In genomic region chr1:160030657-160031367, GRCh38 we compare ENCODE assay signal across 8 cellular contexts. TPM values are rescaled to one million over a fixed set of nuclear protein-coding genes. Genes with fewer than 3 reads are reported as not detected.
DNase-seq lines count a peak whose midpoint lies in the region; ATAC-seq and TF ChIP-seq lines count a peak whose summit lies in the region.

No MANE protein-coding gene starts in this region.

- no peaks in the 10 kb centered on the region for H3K27me3 Mint-ChIP-seq in T-helper 17 cell

- TF ChIP-seq POLR2A in ovary (IDR thresholded peaks at IDR 0.05), result no peak

- H3K27me3 ChIP-seq in ovary, result no peaks in the 10 kb centered on the region

- H3K4me3 ChIP-seq in fibroblast of the aortic adventitia (ENCODE audit: low read depth, low read length), result peak overlapping the region; percentile 78
- H3K4me3 ChIP-seq in ovary, result peak overlapping the region; percentile 90

- intact Hi-C loops in ovary (cut with DNase I), result no loop called here

- H3K36me3 Mint-ChIP-seq in T-helper 17 cell (ENCODE audit: low read depth), result peaks cover 7% of the 10 kb centered on the region

- no peak for TF ChIP-seq CTCF in fibroblast of the aortic adventitia (IDR thresholded peaks at IDR 0.05; ENCODE audit: insufficient read depth, low read length)
- no peak for TF ChIP-seq CTCF in ovary (IDR thresholded peaks at IDR 0.05)
- no peak for TF ChIP-seq CTCF in GM10266 (IDR thresholded peaks at IDR 0.05; ENCODE audit: control insufficient read depth, insufficient read depth, low read depth, missing control alignments)

- no peak for TF ChIP-seq EP300 in ovary (IDR thresholded peaks at IDR 0.05)

- peak overlapping the region in 1 of 2 donors; percentile 26 for H3K27ac ChIP-seq in ovary

- peaks cover 6% of the 10 kb centered on the region for H3K4me1 ChIP-seq in ovary (ENCODE audit: insufficient read depth)

- 9 to 10% (median 10%) methylated on average over 23 of the region's 23 CpGs for WGBS in ovary, 3 donors

- H3K4me1 Mint-ChIP-seq in T-helper 17 cell, result peaks cover 34% of the 10 kb centered on the region

- H3K27ac Mint-ChIP-seq in T-helper 17 cell, result peak overlapping the region; percentile 95

- DNase-seq in NCI-H748 (lab: John Stamatoyannopoulos, UW; ENCODE audit: unreplicated experiment) (peak; percentile 63), NCI-H748 treated with DMSO at 0.1 percent for 48 hours (lab: John Stamatoyannopoulos, UW) (no peak), T-helper 17 cell (no peak), fibroblast of the aortic adventitia (ENCODE audit: low read depth) (peak; percentile 12), ovary (no peak), GM10266 (ENCODE audit: extremely low spot score) (no peak)
- no peak for DNase-seq in NK-92 treated with Interleukin-12 subunit alpha and Interleukin-12 subunit beta, amount 100 ng/mL, for 24 hours (lab: John Stamatoyannopoulos, UW)

- no peaks in the 10 kb centered on the region for H3K36me3 ChIP-seq in ovary

- ATAC-seq in HG02870 (IDR thresholded peaks at IDR 0.05; ENCODE audit: unreplicated experiment) (peak; percentile 19), T-helper 17 cell (peak; percentile 17)

- H3K9me3 ChIP-seq in T-helper 17 cell (ENCODE audit: control insufficient read depth, low read length, poor library complexity, severe bottlenecking) (no peaks in the 10 kb centered on the region), ovary (no peaks in the 10 kb centered on the region)

- peak overlapping the region; percentile 98 for H3K4me3 Mint-ChIP-seq in T-helper 17 cell

RNA-seq across cellular contexts. Expression of gene PIGM, which starts 1.0 kb away (rescaled TPM):
- total RNA-seq in T-helper 17 cell (1 to 10 TPM; 2.7 to 3.0 TPM), fibroblast of the aortic adventitia (ENCODE audit: low replicate concordance) (3.3 and 7.7 TPM in 2 replicates), ovary (1 to 10 TPM; 3.8 to 7.4 (median 5.9) TPM)
- polyA plus RNA-seq in ovary, result 1 to 10 TPM; 2.7 to 7.1 TPM

RNA-seq across cellular contexts. Expression of gene KCNJ10, which starts 39.1 kb away (rescaled TPM):
- total RNA-seq in T-helper 17 cell (not detected), fibroblast of the aortic adventitia (ENCODE audit: low replicate concordance) (not detected in 2 replicates), ovary (under 1 TPM in 2 of 7 donors, not detected in 5; 0.15 to 0.18 TPM)
- polyA plus RNA-seq in ovary, result under 1 TPM; 0.02 to 0.28 TPM

RNA-seq across cellular contexts. Expression of gene KCNJ9, which starts 50.5 kb away (rescaled TPM):
- total RNA-seq in T-helper 17 cell (not detected), fibroblast of the aortic adventitia (ENCODE audit: low replicate concordance) (0.08 TPM in 1 of 2 replicates, not detected in the other), ovary (not detected)
- polyA plus RNA-seq in ovary, result under 1 TPM in 1 of 2 donors, not detected in 1; 0.01 TPM

Comparison
In these comparisons a context has a peak if more than half of its experiments do, and no peak if none do; other contexts are left out.
1. DNase-seq: peak in NCI-H748 (single experiment) and fibroblast of the aortic adventitia (single experiment); none in NCI-H748 treated with DMSO at 0.1 percent for 48 hours (single experiment), T-helper 17 cell (0 of 3), ovary (0 of 5), NK-92 treated with Interleukin-12 subunit alpha and Interleukin-12 subunit beta, amount 100 ng/mL, for 24 hours (single experiment) and GM10266 (single experiment).